In genomic region chr16:15621889-15622288, GRCh38 we compare ENCODE assay signal across 18 cellular contexts. TPM values are rescaled to one million over a fixed set of nuclear protein-coding genes. Genes with fewer than 3 reads are reported as not detected.
DNase-seq lines count a peak whose midpoint lies in the region; ATAC-seq and TF ChIP-seq lines count a peak whose summit lies in the region.
"Had no signal": no experiment of that assay in that cellular context is flagged by ENCODE, and none has a peak within 500 bp of the region (broad histone marks: within the 10 kb centered on the region; RNA-seq: fewer than 3 reads in every experiment).

No MANE protein-coding gene starts in this region.

- H3K9ac ChIP-seq in skeletal muscle tissue (ENCODE audit: low read depth in 1 of 3, low read length in 3 of 3), result peak overlapping the region in 1 of 3 donors; percentile 73

- 81 to 95% methylated on average over 8 of the region's 8 CpGs for WGBS in upper lobe of left lung, 2 donors

- peaks cover 0 to 25% of the 10 kb centered on the region in 2 donors for H3K4me1 ChIP-seq in right atrium auricular region
- H3K4me1 ChIP-seq in skeletal muscle tissue (ENCODE audit: control insufficient read depth in 3 of 3, insufficient read depth in 3 of 3, low read length in 3 of 3), result peaks cover 8 to 15% (median 11%) of the 10 kb centered on the region in 3 donors
- no peaks in the 10 kb centered on the region for H3K4me1 ChIP-seq in upper lobe of left lung
- H3K4me1 ChIP-seq: SJSA1 had no signal

- CTCF ChIA-PET in activated B cell treated with CpG ODN at 0.5 μM for 24 hours (lab: Charles Lee), result no interaction called here

- H3K27ac ChIP-seq in right atrium auricular region, result peak overlapping the region; percentile 62 to 65
- H3K27ac ChIP-seq in skeletal muscle tissue (ENCODE audit: low read depth, low read length), result peak overlapping the region; percentile 27
- no peak overlapping the region for H3K27ac ChIP-seq in upper lobe of left lung
- H3K27ac ChIP-seq: SJSA1 had no signal

- H3K4me1 Mint-ChIP-seq in activated T-cell treated with anti-CD3 and anti-CD28 coated beads, Interleukin-2, amount 50 U/mL, for 72 hours (ENCODE audit: low read depth), result peaks cover 4% of the 10 kb centered on the region
- H3K4me1 Mint-ChIP-seq in activated B cell treated with CpG ODN at 0.5 μM for 24 hours, result peaks cover 8% of the 10 kb centered on the region
- no peaks in the 10 kb centered on the region for H3K4me1 Mint-ChIP-seq in activated T-helper 2 cell treated with anti-CD3 and anti-CD28 coated beads, Interferon-gamma antibody, Interleukin-2, Interleukin-4, amounts not matched to agents 10 μg/mL and 5 μg/mL and 100 μg/mL, durations not matched to agents 14 hours and 24 hours and 36 hours (ENCODE audit: low read depth)
- H3K4me1 Mint-ChIP-seq: GM23338 had no signal

- no peak overlapping the region for H3K4me3 ChIP-seq in right atrium auricular region
- H3K4me3 ChIP-seq in skeletal muscle tissue (ENCODE audit: low read length in 3 of 3), result peak overlapping the region in 2 of 3 donors; percentile 22 to 49
- H3K4me3 ChIP-seq in upper lobe of left lung, result no peak overlapping the region
- H3K4me3 ChIP-seq: GM23338, SJSA1 had no signal

- ATAC-seq in activated T-cell treated with anti-CD3 and anti-CD28 coated beads, Interleukin-2, amount 50 U/mL, for 72 hours (replicated peaks in 1 of 2), result no peak
- ATAC-seq in activated B cell treated with CpG ODN at 0.5 μM for 24 hours (ENCODE audit: low read depth), result no peak
- ATAC-seq in upper lobe of left lung (ENCODE audit: low FRiP score in 2 of 2), result no peak
- ATAC-seq: GM23338 had no signal

- no peak for TF ChIP-seq POLR2A in upper lobe of left lung (IDR thresholded peaks at IDR 0.05)

- no peaks in the 10 kb centered on the region for H3K9me3 ChIP-seq in right atrium auricular region
- no peaks in the 10 kb centered on the region for H3K9me3 ChIP-seq in skeletal muscle tissue (ENCODE audit: control insufficient read depth in 3 of 3, low read length in 3 of 3)
- H3K9me3 ChIP-seq in upper lobe of left lung, result no peaks in the 10 kb centered on the region
- H3K9me3 ChIP-seq: SJSA1 had no signal

- H3K27me3 ChIP-seq in right atrium auricular region, result no peaks in the 10 kb centered on the region
- no peaks in the 10 kb centered on the region for H3K27me3 ChIP-seq in skeletal muscle tissue (ENCODE audit: control insufficient read depth in 3 of 3, insufficient read depth in 3 of 3, low read length in 3 of 3)
- H3K27me3 ChIP-seq in upper lobe of left lung, result no peaks in the 10 kb centered on the region
- H3K27me3 ChIP-seq: SJSA1 had no signal

- H3K9me3 Mint-ChIP-seq in activated T-cell treated with anti-CD3 and anti-CD28 coated beads, Interleukin-2, amount 50 U/mL, for 72 hours, result no peaks in the 10 kb centered on the region
- no peaks in the 10 kb centered on the region for H3K9me3 Mint-ChIP-seq in activated B cell treated with CpG ODN at 0.5 μM for 24 hours
- no peaks in the 10 kb centered on the region for H3K9me3 Mint-ChIP-seq in activated T-helper 2 cell treated with anti-CD3 and anti-CD28 coated beads, Interferon-gamma antibody, Interleukin-2, Interleukin-4, amounts not matched to agents 10 μg/mL and 5 μg/mL and 100 μg/mL, durations not matched to agents 14 hours and 24 hours and 36 hours
- H3K9me3 Mint-ChIP-seq: GM23338 had no signal

- POLR2A ChIA-PET in activated B cell treated with CpG ODN at 0.5 μM for 24 hours (lab: Charles Lee), result interaction anchor here (1.2 kb wide), 2 partner anchors 20 to 21 kb away, joined by 4 to 9 read pairs; partner anchors contain the start of gene MARF1

- no peak for DNase-seq in activated T-cell treated with anti-CD3 and anti-CD28 coated beads, Interleukin-2, amount 50 U/mL, for 72 hours
- no peak for DNase-seq in activated T-cell treated with anti-CD3 and anti-CD28 coated beads, Interleukin-2, amount 50 U/mL, for 48 hours
- no peak for DNase-seq in activated B cell treated with CpG ODN at 0.5 μM for 24 hours
- DNase-seq in right atrium auricular region (ENCODE audit: low spot score), result no peak
- no peak for DNase-seq in RKO (ENCODE audit: low spot score)
- DNase-seq in activated T-helper 2 cell treated with anti-CD3 and anti-CD28 coated beads, Interferon-gamma antibody, Interleukin-2, Interleukin-4, amounts not matched to agents 10 μg/mL and 5 μg/mL and 100 μg/mL, durations not matched to agents 14 hours and 24 hours and 36 hours (ENCODE audit: low spot score), result no peak
- DNase-seq in upper lobe of left lung, result no peak
- DNase-seq: 8988T; DMS 273 treated with DMSO at 0.1 percent for 48 hours; GF-D8; NCI-H1930; NCI-H446; NK-92 treated with Interleukin-12 subunit alpha and Interleukin-12 subunit beta, amount 100 ng/mL, for 24 hours; OCI-M1; RPMI8226 had no signal

- intact Hi-C loops in activated B cell treated with CpG ODN at 0.5 μM for 24 hours (cut with micrococcal nuclease), result no loop called here
- intact Hi-C loops in activated T-helper 2 cell treated with anti-CD3 and anti-CD28 coated beads, Interferon-gamma antibody, Interleukin-2, Interleukin-4, amounts not matched to agents 10 μg/mL and 5 μg/mL and 100 μg/mL, durations not matched to agents 14 hours and 24 hours and 36 hours (cut with micrococcal nuclease), result no loop called here

- TF ChIP-seq CTCF in activated B cell treated with CpG ODN at 0.5 μM for 24 hours (IDR thresholded peaks at IDR 0.05) (no peak), right atrium auricular region (IDR thresholded peaks at IDR 0.05) (no peak), upper lobe of left lung (IDR thresholded peaks at IDR 0.05) (no peak)

- TF ChIP-seq EP300 in upper lobe of left lung (IDR thresholded peaks at IDR 0.05), result no peak

- no peak overlapping the region for H3K4me3 Mint-ChIP-seq in activated T-cell treated with anti-CD3 and anti-CD28 coated beads, Interleukin-2, amount 50 U/mL, for 72 hours
- no peak overlapping the region for H3K4me3 Mint-ChIP-seq in activated B cell treated with CpG ODN at 0.5 μM for 24 hours
- no peak overlapping the region for H3K4me3 Mint-ChIP-seq in activated T-helper 2 cell treated with anti-CD3 and anti-CD28 coated beads, Interferon-gamma antibody, Interleukin-2, Interleukin-4, amounts not matched to agents 10 μg/mL and 5 μg/mL and 100 μg/mL, durations not matched to agents 14 hours and 24 hours and 36 hours (ENCODE audit: low read depth)
- H3K4me3 Mint-ChIP-seq: GM23338 had no signal

- H3K36me3 ChIP-seq in right atrium auricular region (peaks cover 81% of the 10 kb centered on the region), skeletal muscle tissue (ENCODE audit: control insufficient read depth in 3 of 3, insufficient read depth in 3 of 3, low read length in 3 of 3) (peaks cover 39 to 61% (median 49%) of the 10 kb centered on the region in 3 donors), upper lobe of left lung (peaks cover 48 to 95% (median 73%) of the 10 kb centered on the region in 4 donors)

- H3K27me3 Mint-ChIP-seq in activated T-cell treated with anti-CD3 and anti-CD28 coated beads, Interleukin-2, amount 50 U/mL, for 72 hours (ENCODE audit: low read depth), result no peaks in the 10 kb centered on the region
- H3K27me3 Mint-ChIP-seq in activated B cell treated with CpG ODN at 0.5 μM for 24 hours, result no peaks in the 10 kb centered on the region
- H3K27me3 Mint-ChIP-seq in activated T-helper 2 cell treated with anti-CD3 and anti-CD28 coated beads, Interferon-gamma antibody, Interleukin-2, Interleukin-4, amounts not matched to agents 10 μg/mL and 5 μg/mL and 100 μg/mL, durations not matched to agents 14 hours and 24 hours and 36 hours (ENCODE audit: low read depth), result no peaks in the 10 kb centered on the region

- H3K36me3 Mint-ChIP-seq in activated T-cell treated with anti-CD3 and anti-CD28 coated beads, Interleukin-2, amount 50 U/mL, for 72 hours (ENCODE audit: insufficient read depth in 2 of 2), result peaks cover 23 to 34% of the 10 kb centered on the region in 2 donors
- H3K36me3 Mint-ChIP-seq in activated B cell treated with CpG ODN at 0.5 μM for 24 hours (ENCODE audit: low read depth), result peaks cover 91% of the 10 kb centered on the region
- H3K36me3 Mint-ChIP-seq in activated T-helper 2 cell treated with anti-CD3 and anti-CD28 coated beads, Interferon-gamma antibody, Interleukin-2, Interleukin-4, amounts not matched to agents 10 μg/mL and 5 μg/mL and 100 μg/mL, durations not matched to agents 14 hours and 24 hours and 36 hours (ENCODE audit: low read depth), result peaks cover 67% of the 10 kb centered on the region

- H3K27ac Mint-ChIP-seq in activated T-cell treated with anti-CD3 and anti-CD28 coated beads, Interleukin-2, amount 50 U/mL, for 72 hours, result peak overlapping the region; percentile 61
- H3K27ac Mint-ChIP-seq in activated B cell treated with CpG ODN at 0.5 μM for 24 hours, result peak overlapping the region; percentile 15
- no peak overlapping the region for H3K27ac Mint-ChIP-seq in activated T-helper 2 cell treated with anti-CD3 and anti-CD28 coated beads, Interferon-gamma antibody, Interleukin-2, Interleukin-4, amounts not matched to agents 10 μg/mL and 5 μg/mL and 100 μg/mL, durations not matched to agents 14 hours and 24 hours and 36 hours
- H3K27ac Mint-ChIP-seq: GM23338 had no signal

RNA-seq across cellular contexts. Expression of gene MARF1, which starts 21.1 kb away (rescaled TPM):
- total RNA-seq in activated T-cell treated with anti-CD3 and anti-CD28 coated beads, Interleukin-2, amount 50 U/mL, for 72 hours, result 10 to 100 TPM; 74.3 TPM
- 160 and 186 TPM in 2 replicates for total RNA-seq in activated B cell treated with CpG ODN at 0.5 μM for 24 hours
- total RNA-seq in right atrium auricular region, result 10 to 100 TPM; 17.1 to 24.8 TPM
- 16.7 TPM for total RNA-seq in skeletal muscle tissue
- total RNA-seq in activated T-helper 2 cell treated with anti-CD3 and anti-CD28 coated beads, Interferon-gamma antibody, Interleukin-2, Interleukin-4, amounts not matched to agents 10 μg/mL and 5 μg/mL and 100 μg/mL, durations not matched to agents 14 hours and 24 hours and 36 hours, result 49.9 and 56.4 TPM in 2 replicates
- total RNA-seq in upper lobe of left lung, result 10 to 100 TPM; 27.2 to 94.3 (median 71.3) TPM

RNA-seq across cellular contexts. Expression of gene NDE1, which starts 28.2 kb away (rescaled TPM):
- total RNA-seq in activated T-cell treated with anti-CD3 and anti-CD28 coated beads, Interleukin-2, amount 50 U/mL, for 72 hours, result 100 to 1,000 TPM; 106 to 122 TPM
- total RNA-seq in activated B cell treated with CpG ODN at 0.5 μM for 24 hours (140 and 163 TPM in 2 replicates), right atrium auricular region (10 to 100 TPM; 12.5 to 18.6 TPM), skeletal muscle tissue (12.5 TPM), upper lobe of left lung (10 to 100 TPM; 19.5 to 63.9 (median 37.0) TPM)
- 88.8 and 97.7 TPM in 2 replicates for total RNA-seq in activated T-helper 2 cell treated with anti-CD3 and anti-CD28 coated beads, Interferon-gamma antibody, Interleukin-2, Interleukin-4, amounts not matched to agents 10 μg/mL and 5 μg/mL and 100 μg/mL, durations not matched to agents 14 hours and 24 hours and 36 hours

Comparison
In these comparisons a context has a peak if more than half of its experiments do, and no peak if none do; other contexts are left out.
1. H3K27ac ChIP-seq: peak in right atrium auricular region (2 of 2) and skeletal muscle tissue (single experiment); none in upper lobe of left lung (0 of 4).
2. H3K4me3 ChIP-seq: peak in skeletal muscle tissue (2 of 3); none in right atrium auricular region (0 of 2) and upper lobe of left lung (0 of 4).